ENCODE assay signal across 28 cellular contexts in genomic region chr6:51093899-51094665, GRCh38.
"Had no signal": no experiment of that assay in that cellular context is flagged by ENCODE, and none has a peak within 500 bp of the region (broad histone marks: within the 10 kb centered on the region; RNA-seq: fewer than 3 reads in every experiment).

No MANE protein-coding gene starts in this region.

- H3K27ac Mint-ChIP-seq: activated B cell treated with CpG ODN at 0.5 μM for 24 hours; activated CD8-positive, alpha-beta memory T cell treated with anti-CD3 and anti-CD28 coated beads, Interleukin-2, amount 10 ng/mL, durations not matched to agents 7 days and 5 days; activated CD8-positive, alpha-beta T cell treated with anti-CD3 and anti-CD28 coated beads, Interleukin-2, amount 10 ng/mL, durations not matched to agents 7 days and 5 days; activated naive CD4-positive, alpha-beta T cell treated with anti-CD3 and anti-CD28 coated beads, Interleukin-2, amount 50 U/mL, for 24 hours; activated naive CD8-positive, alpha-beta T cell treated with anti-CD3 and anti-CD28 coated beads, Interleukin-2, amount 50 U/mL, for 24 hours; activated T-helper 2 cell treated with anti-CD3 and anti-CD28 coated beads, Interferon-gamma antibody, Interleukin-2, Interleukin-4, amounts not matched to agents 10 μg/mL and 5 μg/mL and 100 μg/mL, durations not matched to agents 14 hours and 24 hours and 36 hours; dendritic cell treated with granulocyte-macrophage colony-stimulating factor and Interleukin-4, amounts not matched to agents 40 ng/mL and 50 ng/mL, for 4 days; endodermal cell; naive thymus-derived CD4-positive, alpha-beta T cell; stimulated activated effector memory CD8-positive, alpha-beta T cell treated with anti-CD3 and anti-CD28 coated beads, Interleukin-12 subunit alpha, Interleukin-12 subunit beta, amount 100 ng/mL, for 72 hours; stimulated activated naive CD8-positive, alpha-beta T cell treated with anti-CD3 and anti-CD28 coated beads, Interleukin-15, Interleukin-2, amounts not matched to agents 100 ng/mL and 50 ng/mL, for 24 hours had no signal

- DNase-seq: activated B cell treated with CpG ODN at 0.5 μM for 24 hours; activated CD8-positive, alpha-beta memory T cell treated with anti-CD3 and anti-CD28 coated beads, Interleukin-2, amount 10 ng/mL, durations not matched to agents 7 days and 5 days; activated CD8-positive, alpha-beta T cell treated with anti-CD3 and anti-CD28 coated beads, Interleukin-2, amount 10 ng/mL, durations not matched to agents 7 days and 5 days; activated naive CD8-positive, alpha-beta T cell treated with anti-CD3 and anti-CD28 coated beads, Interleukin-2, amount 50 U/mL, for 24 hours; activated T-cell treated with anti-CD3 and anti-CD28 coated beads, Interleukin-2, amount 50 U/mL, for 48 hours; amygdala; central memory CD4-positive, alpha-beta T cell; endodermal cell; left colon; midbrain; naive thymus-derived CD4-positive, alpha-beta T cell; nucleus accumbens; stimulated activated CD4-positive, alpha-beta T cell treated with anti-CD3 and anti-CD28 coated beads, Interleukin-4, amount 100 ng/mL, for 24 hours; T-helper 2 cell; upper lobe of left lung had no signal

- H3K36me3 Mint-ChIP-seq: activated CD8-positive, alpha-beta memory T cell treated with anti-CD3 and anti-CD28 coated beads, Interleukin-2, amount 10 ng/mL, durations not matched to agents 7 days and 5 days; naive thymus-derived CD4-positive, alpha-beta T cell; stimulated activated effector memory CD8-positive, alpha-beta T cell treated with anti-CD3 and anti-CD28 coated beads, Interleukin-12 subunit alpha, Interleukin-12 subunit beta, amount 100 ng/mL, for 72 hours had no signal

- H3K36me3 ChIP-seq: esophagus muscularis mucosa, upper lobe of left lung, vagina had no signal

- H3K4me3 Mint-ChIP-seq: activated B cell treated with CpG ODN at 0.5 μM for 24 hours; activated CD8-positive, alpha-beta memory T cell treated with anti-CD3 and anti-CD28 coated beads, Interleukin-2, amount 10 ng/mL, durations not matched to agents 7 days and 5 days; activated CD8-positive, alpha-beta T cell treated with anti-CD3 and anti-CD28 coated beads, Interleukin-2, amount 10 ng/mL, durations not matched to agents 7 days and 5 days; activated naive CD4-positive, alpha-beta T cell treated with anti-CD3 and anti-CD28 coated beads, Interleukin-2, amount 50 U/mL, for 24 hours; activated naive CD8-positive, alpha-beta T cell treated with anti-CD3 and anti-CD28 coated beads, Interleukin-2, amount 50 U/mL, for 24 hours; dendritic cell treated with granulocyte-macrophage colony-stimulating factor and Interleukin-4, amounts not matched to agents 40 ng/mL and 50 ng/mL, for 4 days; endodermal cell; naive thymus-derived CD4-positive, alpha-beta T cell; neural crest cell; stimulated activated effector memory CD8-positive, alpha-beta T cell treated with anti-CD3 and anti-CD28 coated beads, Interleukin-12 subunit alpha, Interleukin-12 subunit beta, amount 100 ng/mL, for 72 hours; stimulated activated naive CD8-positive, alpha-beta T cell treated with anti-CD3 and anti-CD28 coated beads, Interleukin-15, Interleukin-2, amounts not matched to agents 100 ng/mL and 50 ng/mL, for 24 hours had no signal

- H3K27me3 Mint-ChIP-seq: activated B cell treated with CpG ODN at 0.5 μM for 24 hours; activated CD8-positive, alpha-beta memory T cell treated with anti-CD3 and anti-CD28 coated beads, Interleukin-2, amount 10 ng/mL, durations not matched to agents 7 days and 5 days; activated naive CD4-positive, alpha-beta T cell treated with anti-CD3 and anti-CD28 coated beads, Interleukin-2, amount 50 U/mL, for 24 hours; activated naive CD8-positive, alpha-beta T cell treated with anti-CD3 and anti-CD28 coated beads, Interleukin-2, amount 50 U/mL, for 24 hours; dendritic cell treated with granulocyte-macrophage colony-stimulating factor and Interleukin-4, amounts not matched to agents 40 ng/mL and 50 ng/mL, for 4 days; naive thymus-derived CD4-positive, alpha-beta T cell; stimulated activated naive CD8-positive, alpha-beta T cell treated with anti-CD3 and anti-CD28 coated beads, Interleukin-15, Interleukin-2, amounts not matched to agents 100 ng/mL and 50 ng/mL, for 24 hours had no signal

- H3K27ac ChIP-seq: esophagus muscularis mucosa, foreskin keratinocyte, parathyroid adenoma, skin epidermis, upper lobe of left lung, vagina had no signal

- H3K27me3 ChIP-seq: esophagus muscularis mucosa, foreskin keratinocyte, upper lobe of left lung, vagina had no signal

- H3K4me1 Mint-ChIP-seq: activated B cell treated with CpG ODN at 0.5 μM for 24 hours; activated CD8-positive, alpha-beta memory T cell treated with anti-CD3 and anti-CD28 coated beads, Interleukin-2, amount 10 ng/mL, durations not matched to agents 7 days and 5 days; activated naive CD4-positive, alpha-beta T cell treated with anti-CD3 and anti-CD28 coated beads, Interleukin-2, amount 50 U/mL, for 24 hours; activated naive CD8-positive, alpha-beta T cell treated with anti-CD3 and anti-CD28 coated beads, Interleukin-2, amount 50 U/mL, for 24 hours; endodermal cell; naive thymus-derived CD4-positive, alpha-beta T cell; neural crest cell; stimulated activated effector memory CD8-positive, alpha-beta T cell treated with anti-CD3 and anti-CD28 coated beads, Interleukin-12 subunit alpha, Interleukin-12 subunit beta, amount 100 ng/mL, for 72 hours had no signal

- H3K4me1 ChIP-seq: esophagus muscularis mucosa, parathyroid adenoma, upper lobe of left lung, vagina had no signal

- H3K9me3 ChIP-seq: upper lobe of left lung, vagina had no signal

- FAIRE-seq: islet of Langerhans had no signal

- ATAC-seq: activated CD8-positive, alpha-beta memory T cell treated with anti-CD3 and anti-CD28 coated beads, Interleukin-2, amount 10 ng/mL, durations not matched to agents 7 days and 5 days; activated CD8-positive, alpha-beta T cell treated with anti-CD3 and anti-CD28 coated beads, Interleukin-2, amount 10 ng/mL, durations not matched to agents 7 days and 5 days; activated naive CD8-positive, alpha-beta T cell treated with anti-CD3 and anti-CD28 coated beads, Interleukin-2, amount 50 U/mL, for 24 hours; foreskin keratinocyte; left colon; naive thymus-derived CD4-positive, alpha-beta T cell; sciatic nerve; stimulated activated effector memory CD8-positive, alpha-beta T cell treated with anti-CD3 and anti-CD28 coated beads, Interleukin-12 subunit alpha, Interleukin-12 subunit beta, amount 100 ng/mL, for 72 hours had no signal

- H3K4me3 ChIP-seq: esophagus muscularis mucosa, skin epidermis, upper lobe of left lung, vagina had no signal
